8 cellular contexts compared by ENCODE assay signal in the genomic region with DNA sequence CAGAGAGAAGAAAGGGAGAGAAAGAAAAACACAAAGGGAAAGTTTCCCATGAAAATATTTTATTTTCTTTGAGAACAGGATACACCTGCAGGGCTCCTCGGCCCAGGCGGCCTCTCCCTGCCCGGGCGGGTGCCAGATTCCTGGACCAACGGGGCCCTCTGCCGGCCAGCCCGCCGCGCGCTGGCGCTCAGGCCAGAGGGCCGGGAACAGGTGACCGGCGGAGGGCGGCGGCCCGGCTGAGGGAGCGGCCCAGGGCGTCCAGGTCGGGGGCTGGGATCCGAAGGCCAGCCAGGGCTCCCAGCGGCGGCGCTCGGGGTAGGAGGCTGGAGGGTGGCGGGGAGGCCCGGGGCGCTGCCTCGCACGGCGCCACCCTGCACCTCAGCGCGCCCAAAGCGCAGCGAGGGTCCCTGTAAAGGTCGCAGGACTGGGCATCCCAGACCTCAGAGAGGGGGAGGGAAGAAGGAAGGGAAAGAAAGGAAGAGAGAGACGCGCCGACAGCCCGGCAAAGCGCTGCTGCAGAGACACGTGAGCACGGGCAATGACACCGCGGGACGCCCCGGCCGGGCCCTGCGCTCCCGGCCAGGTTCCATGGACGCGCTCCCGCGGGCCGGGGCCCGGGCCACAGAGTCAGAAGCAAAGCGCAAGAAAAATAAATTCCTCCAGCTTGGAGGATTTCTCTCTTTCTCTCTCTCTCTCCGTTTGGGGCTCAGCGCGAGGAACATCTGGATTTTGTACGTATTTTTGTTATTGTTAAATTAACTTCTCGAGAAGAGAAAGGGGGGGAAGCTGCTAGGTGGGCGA. TPM values are rescaled to one million over a fixed set of nuclear protein-coding genes. Genes with fewer than 3 reads are reported as not detected.
DNase-seq lines count a peak whose midpoint lies in the region; ATAC-seq and TF ChIP-seq lines count a peak whose summit lies in the region.

No MANE protein-coding gene starts in this region.

- intact Hi-C loops in stomach (cut with DNase I; ENCODE audit: low total_unique reads): loop anchor here (5.0 to 10.0 kb wide), 2 partner anchors 185 to 462 kb away; no protein-coding TSS in a partner anchor

- H3K4me1 ChIP-seq in mucosa of stomach (ENCODE audit: control insufficient read depth, insufficient read depth, low read length) (peaks cover 25% of the 10 kb centered on the region), stomach (peaks cover 43 to 63% (median 52%) of the 10 kb centered on the region in 4 donors)

- no peak for TF ChIP-seq EP300 in stomach (IDR thresholded peaks at IDR 0.05)

- H3K27me3 ChIP-seq in mucosa of stomach (ENCODE audit: control insufficient read depth, insufficient read depth, low read length) (peaks cover 24% of the 10 kb centered on the region), stomach (peaks cover 0 to 51% (median 24%) of the 10 kb centered on the region in 3 donors)

- H3K4me3 ChIP-seq in mucosa of stomach (ENCODE audit: low read length) (no peak overlapping the region), stomach (peak overlapping the region; percentile 59 to 72 (median 64))

- H3K36me3 ChIP-seq in mucosa of stomach (ENCODE audit: control insufficient read depth, insufficient read depth, low read length) (no peaks in the 10 kb centered on the region), stomach (no peaks in the 10 kb centered on the region)

- peak overlapping the region; percentile 41 for H3K9ac ChIP-seq in mucosa of stomach (ENCODE audit: low read length)

- TF ChIP-seq CTCF in GM10266 (IDR thresholded peaks at IDR 0.05; ENCODE audit: control insufficient read depth, insufficient read depth, low read depth, missing control alignments) (peak; percentile 83), stomach (IDR thresholded peaks at IDR 0.05) (peak in 5 of 7 experiments; percentile 48 to 80 (median 67))

- ATAC-seq in HG02798 (IDR thresholded peaks at IDR 0.05; ENCODE audit: poor library complexity, unreplicated experiment) (peak; percentile 45), esophagus mucosa (peak; percentile 84), GM19351 (IDR thresholded peaks at IDR 0.05; ENCODE audit: unreplicated experiment) (no peak)

- 1 to 2% (median 1%) methylated on average over 60 to 63 of the region's 63 CpGs for WGBS in stomach, 5 donors

- no peak for TF ChIP-seq POLR2A in stomach (IDR thresholded peaks at IDR 0.05)

- peak; percentile 91 for DNase-seq in GM10266 (ENCODE audit: extremely low spot score)
- peak; percentile 74 for DNase-seq in NCI-H510A (lab: John Stamatoyannopoulos, UW)
- peak; percentile 66 for DNase-seq in activated T-cell treated with anti-CD3 and anti-CD28 coated beads, Interleukin-2, amount 50 U/mL, for 1 hour
- DNase-seq in stomach: peak; percentile 88

- peak overlapping the region; percentile 74 to 94 (median 81) for H3K27ac ChIP-seq in stomach

- H3K9me3 ChIP-seq in mucosa of stomach (ENCODE audit: control insufficient read depth, low read length): no peaks in the 10 kb centered on the region
- no peaks in the 10 kb centered on the region for H3K9me3 ChIP-seq in stomach

RNA-seq across cellular contexts. Expression of gene WNT9A, which starts 0.9 kb away (rescaled TPM):
- total RNA-seq in esophagus mucosa: 3.1 TPM
- 10 to 100 TPM in 1 of 5 donors, 1 to 10 TPM in 4; 1.7 to 22.2 (median 4.3) TPM for total RNA-seq in stomach
- polyA plus RNA-seq in stomach: 1 to 10 TPM; 1.1 to 2.0 (median 1.1) TPM

RNA-seq across cellular contexts. Expression of gene WNT3A, which starts 60.0 kb away (rescaled TPM):
- 0.44 TPM for total RNA-seq in esophagus mucosa
- not detected for total RNA-seq in stomach
- under 1 TPM in 2 of 3 donors, not detected in 1; 0.31 to 0.90 TPM for polyA plus RNA-seq in stomach
